In genomic region chr5:79514391-79515105, GRCh38 we compare ENCODE assay signal across 1 cellular context.
A peak's percentile ranks its signal among the peaks of the same experiment; 100 is the strongest.
TF ChIP-seq lines count a peak whose summit lies in the region.

No MANE protein-coding gene starts in this region.

TF ChIP-seq in GM12878, 131 proteins besides CTCF, POLR2A, EP300 and RAD21 (continued from another document and continues in another):
- no peak for TF ChIP-seq CUX1 (IDR thresholded peaks at IDR 0.05; ENCODE audit: insufficient replicate concordance, low read depth, low read length)
- TF ChIP-seq RUNX3 (IDR thresholded peaks at IDR 0.05; ENCODE audit: low read length), result peak; percentile 63; the same call in 1 of the 2 replicates
- TF ChIP-seq HDAC2 (IDR thresholded peaks at IDR 0.05), result no peak
- TF ChIP-seq YY1 (IDR thresholded peaks at IDR 0.05; ENCODE audit: low read depth, low read length), result peak; percentile 52; the same call in 1 of the 2 replicates
- TF ChIP-seq ATF2 (IDR thresholded peaks at IDR 0.05; ENCODE audit: low read length), result peak; percentile 12; the same call in 1 of the 2 replicates
- TF ChIP-seq SUPT20H (IDR thresholded peaks at IDR 0.05; ENCODE audit: borderline replicate concordance, control insufficient read depth, low read depth, low read length), result no peak
- peak; percentile 52 for TF ChIP-seq MEF2B (IDR thresholded peaks at IDR 0.05; ENCODE audit: partially characterized antibody, poor library complexity, severe bottlenecking)
- peak; percentile 86 for TF ChIP-seq SMAD5 (IDR thresholded peaks at IDR 0.05; ENCODE audit: low read depth)
- no peak for TF ChIP-seq BCL11A (IDR thresholded peaks at IDR 0.05; ENCODE audit: low read depth, low read length)
- peak; percentile 62 for TF ChIP-seq PKNOX1 (IDR thresholded peaks at IDR 0.05)
- TF ChIP-seq IKZF2 (IDR thresholded peaks at IDR 0.05), result peak; percentile 85 to 88
- no peak for TF ChIP-seq REST (IDR thresholded peaks at IDR 0.05; ENCODE audit: low read depth, low read length)
- peak; percentile 68 for TF ChIP-seq MEF2A (IDR thresholded peaks at IDR 0.05; ENCODE audit: insufficient read depth, low read depth, low read length)
- TF ChIP-seq SREBF2 (IDR thresholded peaks at IDR 0.05; ENCODE audit: low read length), result no peak
- TF ChIP-seq KDM1A (IDR thresholded peaks at IDR 0.05; ENCODE audit: borderline replicate concordance), result no peak
- TF ChIP-seq MYC (IDR thresholded peaks at IDR 0.05; ENCODE audit: insufficient read depth, insufficient read length, insufficient replicate concordance, low read length, severe bottlenecking), result no peak
- peak; percentile 100 for TF ChIP-seq SRF (IDR thresholded peaks at IDR 0.05; ENCODE audit: low read depth in 2 of 2, low read length in 2 of 2)
- TF ChIP-seq E4F1 (IDR thresholded peaks at IDR 0.05; ENCODE audit: borderline replicate concordance, partially characterized antibody), result peak; percentile 41
- peak; percentile 80 for TF ChIP-seq IKZF1 (conservative IDR thresholded peaks at IDR 0.05)
- TF ChIP-seq RELA (IDR thresholded peaks at IDR 0.05; ENCODE audit: borderline replicate concordance, partially characterized antibody), result peak; percentile 29
- TF ChIP-seq, protein P1, sequence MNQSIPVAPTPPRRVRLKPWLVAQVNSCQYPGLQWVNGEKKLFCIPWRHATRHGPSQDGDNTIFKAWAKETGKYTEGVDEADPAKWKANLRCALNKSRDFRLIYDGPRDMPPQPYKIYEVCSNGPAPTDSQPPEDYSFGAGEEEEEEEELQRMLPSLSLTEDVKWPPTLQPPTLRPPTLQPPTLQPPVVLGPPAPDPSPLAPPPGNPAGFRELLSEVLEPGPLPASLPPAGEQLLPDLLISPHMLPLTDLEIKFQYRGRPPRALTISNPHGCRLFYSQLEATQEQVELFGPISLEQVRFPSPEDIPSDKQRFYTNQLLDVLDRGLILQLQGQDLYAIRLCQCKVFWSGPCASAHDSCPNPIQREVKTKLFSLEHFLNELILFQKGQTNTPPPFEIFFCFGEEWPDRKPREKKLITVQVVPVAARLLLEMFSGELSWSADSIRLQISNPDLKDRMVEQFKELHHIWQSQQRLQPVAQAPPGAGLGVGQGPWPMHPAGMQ (IDR thresholded peaks at IDR 0.05; ENCODE audit: borderline replicate concordance), result peak; percentile 49; the same call in 1 of the 2 replicates
- TF ChIP-seq HCFC1 (IDR thresholded peaks at IDR 0.05; ENCODE audit: low read length), result no peak; the same call in 1 of the 2 replicates
- TF ChIP-seq ATF7 (IDR thresholded peaks at IDR 0.05; ENCODE audit: low read depth), result peak; percentile 98
- peak; percentile 55; the same call in 1 of the 2 replicates for TF ChIP-seq HDGF (IDR thresholded peaks at IDR 0.05)
- peak; percentile 68; the same call in 1 of the 2 replicates for TF ChIP-seq MTA2 (IDR thresholded peaks at IDR 0.05; ENCODE audit: low read depth)
- TF ChIP-seq ZNF622 (IDR thresholded peaks at IDR 0.05), result no peak
- TF ChIP-seq, protein P2, sequence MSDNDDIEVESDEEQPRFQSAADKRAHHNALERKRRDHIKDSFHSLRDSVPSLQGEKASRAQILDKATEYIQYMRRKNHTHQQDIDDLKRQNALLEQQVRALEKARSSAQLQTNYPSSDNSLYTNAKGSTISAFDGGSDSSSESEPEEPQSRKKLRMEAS (IDR thresholded peaks at IDR 0.05; ENCODE audit: low read depth, low read length), result no peak; the same call in none of the 2 replicates
- peak; percentile 61 for TF ChIP-seq SP1 (IDR thresholded peaks at IDR 0.05; ENCODE audit: low read depth, low read length)
- TF ChIP-seq DPF2 (IDR thresholded peaks at IDR 0.05), result peak; percentile 73; the same call in 1 of the 2 replicates
- TF ChIP-seq POLR2AphosphoS5 (IDR thresholded peaks at IDR 0.05; ENCODE audit: low read length), result peak; percentile 82
- TF ChIP-seq, protein P3, sequence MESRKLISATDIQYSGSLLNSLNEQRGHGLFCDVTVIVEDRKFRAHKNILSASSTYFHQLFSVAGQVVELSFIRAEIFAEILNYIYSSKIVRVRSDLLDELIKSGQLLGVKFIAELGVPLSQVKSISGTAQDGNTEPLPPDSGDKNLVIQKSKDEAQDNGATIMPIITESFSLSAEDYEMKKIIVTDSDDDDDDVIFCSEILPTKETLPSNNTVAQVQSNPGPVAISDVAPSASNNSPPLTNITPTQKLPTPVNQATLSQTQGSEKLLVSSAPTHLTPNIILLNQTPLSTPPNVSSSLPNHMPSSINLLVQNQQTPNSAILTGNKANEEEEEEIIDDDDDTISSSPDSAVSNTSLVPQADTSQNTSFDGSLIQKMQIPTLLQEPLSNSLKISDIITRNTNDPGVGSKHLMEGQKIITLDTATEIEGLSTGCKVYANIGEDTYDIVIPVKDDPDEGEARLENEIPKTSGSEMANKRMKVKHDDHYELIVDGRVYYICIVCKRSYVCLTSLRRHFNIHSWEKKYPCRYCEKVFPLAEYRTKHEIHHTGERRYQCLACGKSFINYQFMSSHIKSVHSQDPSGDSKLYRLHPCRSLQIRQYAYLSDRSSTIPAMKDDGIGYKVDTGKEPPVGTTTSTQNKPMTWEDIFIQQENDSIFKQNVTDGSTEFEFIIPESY (IDR thresholded peaks at IDR 0.05), result peak; percentile 95
- TF ChIP-seq, protein P4, sequence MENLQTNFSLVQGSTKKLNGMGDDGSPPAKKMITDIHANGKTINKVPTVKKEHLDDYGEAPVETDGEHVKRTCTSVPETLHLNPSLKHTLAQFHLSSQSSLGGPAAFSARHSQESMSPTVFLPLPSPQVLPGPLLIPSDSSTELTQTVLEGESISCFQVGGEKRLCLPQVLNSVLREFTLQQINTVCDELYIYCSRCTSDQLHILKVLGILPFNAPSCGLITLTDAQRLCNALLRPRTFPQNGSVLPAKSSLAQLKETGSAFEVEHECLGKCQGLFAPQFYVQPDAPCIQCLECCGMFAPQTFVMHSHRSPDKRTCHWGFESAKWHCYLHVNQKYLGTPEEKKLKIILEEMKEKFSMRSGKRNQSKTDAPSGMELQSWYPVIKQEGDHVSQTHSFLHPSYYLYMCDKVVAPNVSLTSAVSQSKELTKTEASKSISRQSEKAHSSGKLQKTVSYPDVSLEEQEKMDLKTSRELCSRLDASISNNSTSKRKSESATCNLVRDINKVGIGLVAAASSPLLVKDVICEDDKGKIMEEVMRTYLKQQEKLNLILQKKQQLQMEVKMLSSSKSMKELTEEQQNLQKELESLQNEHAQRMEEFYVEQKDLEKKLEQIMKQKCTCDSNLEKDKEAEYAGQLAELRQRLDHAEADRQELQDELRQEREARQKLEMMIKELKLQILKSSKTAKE (IDR thresholded peaks at IDR 0.05; ENCODE audit: low read depth, poor library complexity, severe bottlenecking), result no peak
- no peak for TF ChIP-seq CHD2 (IDR thresholded peaks at IDR 0.05; ENCODE audit: borderline replicate concordance, low read depth, low read length)
- TF ChIP-seq YBX1 (IDR thresholded peaks at IDR 0.05), result no peak
- TF ChIP-seq EED (IDR thresholded peaks at IDR 0.05; ENCODE audit: low read depth), result peak; percentile 78
- TF ChIP-seq STAT3 (IDR thresholded peaks at IDR 0.05; ENCODE audit: low read depth, low read length), result no peak
- TF ChIP-seq NR2F1 (conservative IDR thresholded peaks at IDR 0.05), result no peak
